1 cellular context compared by ENCODE assay signal in the genomic region with DNA sequence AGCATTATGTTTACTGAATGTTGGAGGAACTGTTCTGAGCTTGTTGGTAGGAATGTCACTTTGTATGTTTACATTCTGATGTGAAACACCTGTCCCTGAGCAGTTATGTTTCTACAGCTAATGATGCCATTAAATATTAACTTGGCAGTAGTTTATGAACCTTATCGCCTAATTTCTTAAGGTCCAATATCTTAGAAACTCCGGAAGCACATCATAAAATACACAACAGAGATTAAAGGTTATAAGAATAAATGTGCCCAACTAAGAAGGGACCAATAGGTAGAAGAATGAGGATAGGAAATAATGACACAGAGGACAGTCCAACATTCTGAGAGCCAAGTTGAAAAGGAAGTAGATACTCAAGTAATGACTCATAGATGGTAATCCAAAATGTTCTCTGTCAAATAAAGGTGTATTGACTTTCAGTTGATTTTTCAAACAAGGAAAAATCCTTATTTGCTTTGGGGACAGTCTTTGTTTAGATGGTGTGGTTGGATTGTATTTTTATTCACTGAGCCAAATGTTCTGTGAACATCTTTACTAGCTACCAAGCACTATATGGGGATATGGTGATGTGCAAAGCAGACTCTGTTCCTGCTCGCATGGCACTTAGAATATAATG.
TF ChIP-seq lines count a peak whose summit lies in the region.

No MANE protein-coding gene starts in this region.

TF ChIP-seq in GM12878, 131 proteins besides CTCF, POLR2A, EP300 and RAD21 (continued from another document):
- no peak for TF ChIP-seq ZNF384 (IDR thresholded peaks at IDR 0.05; ENCODE audit: borderline replicate concordance, low read depth, low read length)
- TF ChIP-seq STAT3 (IDR thresholded peaks at IDR 0.05; ENCODE audit: low read depth, low read length) = no peak
- TF ChIP-seq ZNF207 (IDR thresholded peaks at IDR 0.05; ENCODE audit: borderline replicate concordance) = no peak
- TF ChIP-seq SMC3 (IDR thresholded peaks at IDR 0.05; ENCODE audit: borderline replicate concordance, low read length) = no peak
- TF ChIP-seq RUNX3 (IDR thresholded peaks at IDR 0.05; ENCODE audit: low read length) = no peak; the same call in 1 of the 2 replicates
- TF ChIP-seq CREM (IDR thresholded peaks at IDR 0.05; ENCODE audit: low read depth) = no peak
- TF ChIP-seq ZNF24 (IDR thresholded peaks at IDR 0.05) = peak; percentile 20; the same call in 1 of the 2 replicates
- TF ChIP-seq, protein P1, sequence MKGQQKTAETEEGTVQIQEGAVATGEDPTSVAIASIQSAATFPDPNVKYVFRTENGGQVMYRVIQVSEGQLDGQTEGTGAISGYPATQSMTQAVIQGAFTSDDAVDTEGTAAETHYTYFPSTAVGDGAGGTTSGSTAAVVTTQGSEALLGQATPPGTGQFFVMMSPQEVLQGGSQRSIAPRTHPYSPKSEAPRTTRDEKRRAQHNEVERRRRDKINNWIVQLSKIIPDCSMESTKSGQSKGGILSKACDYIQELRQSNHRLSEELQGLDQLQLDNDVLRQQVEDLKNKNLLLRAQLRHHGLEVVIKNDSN (IDR thresholded peaks at IDR 0.05; ENCODE audit: borderline replicate concordance, extremely low read length, insufficient read depth, low read depth, low read length) = no peak
- peak; percentile 53; the same call in 1 of the 2 replicates for TF ChIP-seq IRF4 (IDR thresholded peaks at IDR 0.05; ENCODE audit: low read depth, low read length)
- TF ChIP-seq ZNF217 (IDR thresholded peaks at IDR 0.05) = peak; percentile 50; the same call in 1 of the 2 replicates
- TF ChIP-seq, protein P2, sequence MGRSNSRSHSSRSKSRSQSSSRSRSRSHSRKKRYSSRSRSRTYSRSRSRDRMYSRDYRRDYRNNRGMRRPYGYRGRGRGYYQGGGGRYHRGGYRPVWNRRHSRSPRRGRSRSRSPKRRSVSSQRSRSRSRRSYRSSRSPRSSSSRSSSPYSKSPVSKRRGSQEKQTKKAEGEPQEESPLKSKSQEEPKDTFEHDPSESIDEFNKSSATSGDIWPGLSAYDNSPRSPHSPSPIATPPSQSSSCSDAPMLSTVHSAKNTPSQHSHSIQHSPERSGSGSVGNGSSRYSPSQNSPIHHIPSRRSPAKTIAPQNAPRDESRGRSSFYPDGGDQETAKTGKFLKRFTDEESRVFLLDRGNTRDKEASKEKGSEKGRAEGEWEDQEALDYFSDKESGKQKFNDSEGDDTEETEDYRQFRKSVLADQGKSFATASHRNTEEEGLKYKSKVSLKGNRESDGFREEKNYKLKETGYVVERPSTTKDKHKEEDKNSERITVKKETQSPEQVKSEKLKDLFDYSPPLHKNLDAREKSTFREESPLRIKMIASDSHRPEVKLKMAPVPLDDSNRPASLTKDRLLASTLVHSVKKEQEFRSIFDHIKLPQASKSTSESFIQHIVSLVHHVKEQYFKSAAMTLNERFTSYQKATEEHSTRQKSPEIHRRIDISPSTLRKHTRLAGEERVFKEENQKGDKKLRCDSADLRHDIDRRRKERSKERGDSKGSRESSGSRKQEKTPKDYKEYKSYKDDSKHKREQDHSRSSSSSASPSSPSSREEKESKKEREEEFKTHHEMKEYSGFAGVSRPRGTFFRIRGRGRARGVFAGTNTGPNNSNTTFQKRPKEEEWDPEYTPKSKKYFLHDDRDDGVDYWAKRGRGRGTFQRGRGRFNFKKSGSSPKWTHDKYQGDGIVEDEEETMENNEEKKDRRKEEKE (IDR thresholded peaks at IDR 0.05) = no peak
- TF ChIP-seq EED (IDR thresholded peaks at IDR 0.05; ENCODE audit: low read depth) = no peak
- TF ChIP-seq, protein P3, sequence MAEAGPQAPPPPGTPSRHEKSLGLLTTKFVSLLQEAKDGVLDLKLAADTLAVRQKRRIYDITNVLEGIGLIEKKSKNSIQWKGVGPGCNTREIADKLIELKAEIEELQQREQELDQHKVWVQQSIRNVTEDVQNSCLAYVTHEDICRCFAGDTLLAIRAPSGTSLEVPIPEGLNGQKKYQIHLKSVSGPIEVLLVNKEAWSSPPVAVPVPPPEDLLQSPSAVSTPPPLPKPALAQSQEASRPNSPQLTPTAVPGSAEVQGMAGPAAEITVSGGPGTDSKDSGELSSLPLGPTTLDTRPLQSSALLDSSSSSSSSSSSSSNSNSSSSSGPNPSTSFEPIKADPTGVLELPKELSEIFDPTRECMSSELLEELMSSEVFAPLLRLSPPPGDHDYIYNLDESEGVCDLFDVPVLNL (IDR thresholded peaks at IDR 0.05; ENCODE audit: low read depth, low read length) = no peak
TF ChIP-seq in GM12878: peak in this region for 24.
